8 cellular contexts compared by ENCODE assay signal in genomic region chr13:19864339-19865309, GRCh38. TPM values are rescaled to one million over a fixed set of nuclear protein-coding genes. Genes with fewer than 3 reads are reported as not detected.
DNase-seq lines count a peak whose midpoint lies in the region; ATAC-seq and TF ChIP-seq lines count a peak whose summit lies in the region.

No MANE protein-coding gene starts in this region.

- BruUV-seq in Caco-2 (replicated peaks; lab: Mats Ljungman, UMichigan) (no TSS peak), OCI-LY7 (replicated peaks; lab: Mats Ljungman, UMichigan) (TSS peak; percentile 82)

- H3K9me2 ChIP-seq in OCI-LY7 (ENCODE audit: insufficient read depth, low read length), result no peaks in the 10 kb centered on the region

- peaks cover 37% of the 10 kb centered on the region for H3K79me2 ChIP-seq in OCI-LY7 (ENCODE audit: insufficient read depth, low read depth, low read length)

- H3K4me3 ChIP-seq in Caco-2 (ENCODE audit: low read depth, low read length) (peak overlapping the region; percentile 67), HL-60 (replicated peaks; ENCODE audit: insufficient read depth, low read length) (peak overlapping the region; percentile 67), OCI-LY7 (ENCODE audit: low read depth, low read length, poor library complexity, severe bottlenecking) (peak overlapping the region; percentile 91), fibroblast of pulmonary artery (replicated peaks; ENCODE audit: low read depth, low read length) (peak overlapping the region; percentile 59)

- H4K20me1 ChIP-seq in OCI-LY7 (ENCODE audit: insufficient read depth, low read length), result no peaks in the 10 kb centered on the region; the same call in 1 of the 2 replicates

- DNase-seq in Caco-2 (peak; percentile 80 to 84), HL-60 (ENCODE audit: low read depth in 1 of 2, low spot score in 1 of 2) (peak in 1 of 2 experiments; percentile 81), OCI-LY7 (ENCODE audit: low spot score) (peak; percentile 85), fibroblast of pulmonary artery (ENCODE audit: low read depth) (peak; percentile 80)
- DNase-seq in activated T-helper 1 cell treated with anti-CD3 and anti-CD28 coated beads, Interleukin-2, amount 50 U/mL, for 16 hours (ENCODE audit: low read depth in 1 of 2, low spot score in 1 of 2), result peak; percentile 51 to 58
- peak; percentile 82 for DNase-seq in natural killer cell treated with Interleukin-12 subunit alpha and Interleukin-12 subunit beta and Interleukin-15 and Interleukin-18, amount 100 ng/mL, for 72 hours (ENCODE audit: low spot score)
- DNase-seq in stimulated activated naive CD4-positive, alpha-beta T cell treated with Interleukin-2 at 50 U/mL for 16 hours (lab: John Stamatoyannopoulos, UW), result peak; percentile 72

- H3K9me3 ChIP-seq in Caco-2 (no peaks in the 10 kb centered on the region), OCI-LY7 (ENCODE audit: low read length) (no peaks in the 10 kb centered on the region)

- H3K4me1 Mint-ChIP-seq in Caco-2 (ENCODE audit: low read depth, unreplicated experiment), result peaks cover 14% of the 10 kb centered on the region
- peaks cover 23 to 28% of the 10 kb centered on the region in 2 donors for H3K4me1 Mint-ChIP-seq in natural killer cell treated with Interleukin-12 subunit alpha and Interleukin-12 subunit beta and Interleukin-15 and Interleukin-18, amount 100 ng/mL, for 72 hours (ENCODE audit: low read depth in 2 of 2)

- H3K9me3 Mint-ChIP-seq in Caco-2 (ENCODE audit: unreplicated experiment), result no peaks in the 10 kb centered on the region
- no peaks in the 10 kb centered on the region for H3K9me3 Mint-ChIP-seq in natural killer cell treated with Interleukin-12 subunit alpha and Interleukin-12 subunit beta and Interleukin-15 and Interleukin-18, amount 100 ng/mL, for 72 hours

- H3K4me2 ChIP-seq in OCI-LY7 (ENCODE audit: low read length), result peak overlapping the region; percentile 70

- H3K27me3 Mint-ChIP-seq in Caco-2 (ENCODE audit: insufficient read depth, unreplicated experiment), result no peaks in the 10 kb centered on the region
- H3K27me3 Mint-ChIP-seq in natural killer cell treated with Interleukin-12 subunit alpha and Interleukin-12 subunit beta and Interleukin-15 and Interleukin-18, amount 100 ng/mL, for 72 hours, result no peaks in the 10 kb centered on the region

- CTCF ChIA-PET in Caco-2 (lab: Charles Lee) (interaction anchor here (0.5 to 1.3 kb wide), 6 partner anchors 19 to 273 kb away, joined by 3 to 10 read pairs (median 4); no protein-coding TSS in a partner anchor), OCI-LY7 (lab: Charles Lee; ENCODE audit: unreplicated experiment) (interaction anchor here (0.5 to 0.9 kb wide), 2 partner anchors 95 to 271 kb away, joined by 3 read pairs; no protein-coding TSS in a partner anchor)

- H3K27ac Mint-ChIP-seq in Caco-2 (ENCODE audit: unreplicated experiment), result peak overlapping the region; percentile 87
- H3K27ac Mint-ChIP-seq in natural killer cell treated with Interleukin-12 subunit alpha and Interleukin-12 subunit beta and Interleukin-15 and Interleukin-18, amount 100 ng/mL, for 72 hours, result peak overlapping the region; percentile 94 to 98

- peak overlapping the region; percentile 98 for H3K27ac ChIP-seq in HL-60 (replicated peaks)
- H3K27ac ChIP-seq in OCI-LY7 (ENCODE audit: low read depth, low read length, poor library complexity, severe bottlenecking), result peak overlapping the region; percentile 89

- peak; percentile 70 to 72 for TF ChIP-seq CTCF in Caco-2 (IDR thresholded peaks at IDR 0.05; ENCODE audit: insufficient read depth in 1 of 2, low read depth in 1 of 2, low read length in 1 of 2, severe bottlenecking in 1 of 2, unreplicated experiment in 1 of 2)
- TF ChIP-seq CTCF in HL-60 (IDR thresholded peaks at IDR 0.05; ENCODE audit: insufficient read depth, low read length), result peak; percentile 64
- TF ChIP-seq CTCF in OCI-LY7 (conservative IDR thresholded peaks at IDR 0.05; ENCODE audit: low read length), result peak; percentile 80
- peak; percentile 63 for TF ChIP-seq CTCF in fibroblast of pulmonary artery (IDR thresholded peaks at IDR 0.05; ENCODE audit: low read length, missing control alignments)

- H3K36me3 ChIP-seq in Caco-2 (ENCODE audit: control insufficient read depth, insufficient read depth, low read length) (no peaks in the 10 kb centered on the region), OCI-LY7 (ENCODE audit: insufficient read depth, low read length) (peaks cover 6% of the 10 kb centered on the region)

- peak overlapping the region; percentile 87 for H3K4me3 Mint-ChIP-seq in Caco-2 (ENCODE audit: unreplicated experiment)
- H3K4me3 Mint-ChIP-seq in natural killer cell treated with Interleukin-12 subunit alpha and Interleukin-12 subunit beta and Interleukin-15 and Interleukin-18, amount 100 ng/mL, for 72 hours, result peak overlapping the region; percentile 92

- H3K36me3 Mint-ChIP-seq in Caco-2 (ENCODE audit: insufficient read depth, unreplicated experiment), result peaks cover 43% of the 10 kb centered on the region
- no peaks in the 10 kb centered on the region for H3K36me3 Mint-ChIP-seq in natural killer cell treated with Interleukin-12 subunit alpha and Interleukin-12 subunit beta and Interleukin-15 and Interleukin-18, amount 100 ng/mL, for 72 hours

- intact Hi-C loops in Caco-2 (cut with micrococcal nuclease; ENCODE audit: unreplicated experiment), result loop anchor here (1.0 to 10.0 kb wide), 5 partner anchors 47 to 262 kb away; partner anchors contain the start of gene PSPC1
- intact Hi-C loops in OCI-LY7 (cut with micrococcal nuclease; ENCODE audit: unreplicated experiment), result loop anchor here (5.0 to 10.0 kb wide), 3 partner anchors 230 to 1038 kb away; partner anchors contain the start of genes MPHOSPH8 and XPO4

- POLR2A ChIA-PET in Caco-2 (lab: Charles Lee), result interaction anchor here (0.7 to 1.4 kb wide), 4 partner anchors 81 to 284 kb away, joined by 3 to 11 read pairs (median 4); partner anchors contain the start of gene PSPC1
- POLR2A ChIA-PET in OCI-LY7 (lab: Charles Lee), result interaction anchor here (0.6 to 1.3 kb wide), 5 partner anchors 16 to 1280 kb away, joined by 3 to 8 read pairs (median 4); no protein-coding TSS in a partner anchor

- H3K27me3 ChIP-seq in Caco-2 (replicated peaks; ENCODE audit: control insufficient read depth, insufficient read depth, low read length) (no peaks in the 10 kb centered on the region), HL-60 (ENCODE audit: insufficient read depth, poor library complexity, severe bottlenecking) (no peaks in the 10 kb centered on the region)

- peak overlapping the region; percentile 73 for H2AFZ ChIP-seq in OCI-LY7 (ENCODE audit: low read length)

- H3K4me1 ChIP-seq in Caco-2 (peaks cover 12% of the 10 kb centered on the region), OCI-LY7 (ENCODE audit: insufficient read depth, low read length, poor library complexity, severe bottlenecking) (peaks cover 23% of the 10 kb centered on the region)

- peak; percentile 7 for ATAC-seq in GM19463 (IDR thresholded peaks at IDR 0.05; ENCODE audit: unreplicated experiment)
- peak; percentile 15 to 24 for ATAC-seq in natural killer cell treated with Interleukin-12 subunit alpha and Interleukin-12 subunit beta and Interleukin-15 and Interleukin-18, amount 100 ng/mL, for 72 hours

RNA-seq across cellular contexts. Expression of gene ZMYM5, which starts 1.2 kb away (rescaled TPM):
- 15.5 and 16.7 TPM in 2 replicates for total RNA-seq in Caco-2 (2022)
- total RNA-seq in OCI-LY7 (2014; rRNA removed; shearing (Covaris generic)), result 10.2 and 15.5 TPM in 2 replicates
- total RNA-seq in OCI-LY7 (2022), result 14.3 and 15.2 TPM in 2 replicates
- total RNA-seq in natural killer cell treated with Interleukin-12 subunit alpha and Interleukin-12 subunit beta and Interleukin-15 and Interleukin-18, amount 100 ng/mL, for 72 hours, result 10 to 100 TPM; 15.6 to 16.6 TPM
